ENCODE assay signal across 26 cellular contexts in genomic region chr3:56952846-56953245, GRCh38.
"Had no signal": no experiment of that assay in that cellular context is flagged by ENCODE, and none has a peak within 500 bp of the region (broad histone marks: within the 10 kb centered on the region; RNA-seq: fewer than 3 reads in every experiment).

No MANE protein-coding gene starts in this region.

- DNase-seq: naive B cell; naive thymus-derived CD8-positive, alpha-beta T cell; nephron progenitor cell; nucleus accumbens; posterior cingulate gyrus; psoas muscle; right cardiac atrium; right lobe of liver; sigmoid colon; spleen; stimulated activated CD4-positive, alpha-beta T cell treated with anti-CD3 and anti-CD28 coated beads, Interleukin-12 subunit alpha, Interleukin-12 subunit beta, amount 100 ng/mL, for 4 hours; stimulated activated CD4-positive, alpha-beta T cell treated with anti-CD3 and anti-CD28 coated beads, Interleukin-1b, Interleukin-23, amount 100 ng/mL, for 48 hours; stimulated activated CD4-positive, alpha-beta T cell treated with anti-CD3 and anti-CD28 coated beads, Interleukin-4, amount 100 ng/mL, for 24 hours; stimulated activated naive B cell treated with anti-CD40 and anti-IgM and Interleukin-4, amounts not matched to agents 10 μg/mL and 1 μg/mL and 100 μg/mL, for 72 hours; stimulated activated naive CD8-positive, alpha-beta T cell treated with anti-CD3 and anti-CD28 coated beads, Interleukin-15, amount 100 ng/mL, for 72 hours; stimulated activated naive CD8-positive, alpha-beta T cell treated with anti-CD3 and anti-CD28 coated beads, Interleukin-15, Interleukin-2, amounts not matched to agents 100 U/mL and 50 U/mL, for 24 hours; thyroid gland; upper lobe of right lung; uterus had no signal

- H3K9ac ChIP-seq: parathyroid adenoma had no signal

- H3K4me1 ChIP-seq: psoas muscle, right lobe of liver, sigmoid colon, spleen, thyroid gland, upper lobe of right lung had no signal

- H3K4me3 ChIP-seq: psoas muscle, right lobe of liver, sigmoid colon, smooth muscle cell, spleen, thoracic aorta, thyroid gland, tibial nerve, upper lobe of right lung, uterus had no signal

- H3K9me3 ChIP-seq: neutrophil, psoas muscle, right lobe of liver, sigmoid colon, spleen, thoracic aorta, thyroid gland, tibial nerve, upper lobe of right lung, uterus had no signal

- H3K27ac ChIP-seq: neutrophil, parathyroid adenoma, psoas muscle, right lobe of liver, sigmoid colon, spleen, thoracic aorta, thyroid gland, tibial nerve, upper lobe of right lung, uterus had no signal

- H3K36me3 ChIP-seq: neutrophil, right lobe of liver, sigmoid colon, spleen, thoracic aorta, thyroid gland, tibial nerve, upper lobe of right lung, uterus had no signal

- H3K27me3 ChIP-seq: neutrophil, right lobe of liver, sigmoid colon, spleen, thyroid gland, tibial nerve, upper lobe of right lung, uterus had no signal

- ATAC-seq: naive thymus-derived CD8-positive, alpha-beta T cell; natural killer cell treated with Interleukin-12 subunit alpha and Interleukin-12 subunit beta and Interleukin-15 and Interleukin-18, amount 100 ng/mL, for 72 hours; psoas muscle; right cardiac atrium; right lobe of liver; stimulated activated effector memory CD8-positive, alpha-beta T cell treated with anti-CD3 and anti-CD28 coated beads, Interleukin-12 subunit alpha, Interleukin-12 subunit beta, amount 100 ng/mL, for 72 hours; stimulated activated naive B cell treated with anti-CD40 and anti-IgM and Interleukin-4, amounts not matched to agents 10 μg/mL and 1 μg/mL and 100 μg/mL, for 72 hours; stimulated activated naive CD8-positive, alpha-beta T cell treated with anti-CD3 and anti-CD28 coated beads, Interleukin-15, amount 100 ng/mL, for 72 hours; stimulated activated naive CD8-positive, alpha-beta T cell treated with anti-CD3 and anti-CD28 coated beads, Interleukin-15, Interleukin-2, amounts not matched to agents 100 U/mL and 50 U/mL, for 24 hours; upper lobe of right lung had no signal
